ENCODE assay signal across 24 cellular contexts in the genomic region with DNA sequence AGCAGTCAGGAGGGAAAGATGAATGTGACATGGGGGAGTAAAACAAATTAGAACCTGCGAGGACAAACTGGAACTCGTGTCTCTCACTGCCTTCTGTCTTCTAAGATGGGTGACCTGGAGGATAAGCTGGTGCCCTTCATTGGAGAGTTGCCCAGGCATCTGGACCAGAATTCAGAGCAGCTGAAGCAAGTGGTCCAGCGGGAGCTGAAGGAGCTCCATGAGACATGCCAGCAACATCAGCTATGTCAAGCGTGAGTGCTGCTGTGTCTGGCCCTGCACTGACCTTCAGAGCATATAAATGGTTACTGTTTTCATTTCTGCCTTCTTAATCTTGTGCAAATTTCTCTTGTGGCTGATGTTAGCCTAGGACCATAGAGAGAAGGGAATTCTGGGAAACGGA. TPM values are rescaled to one million over a fixed set of nuclear protein-coding genes. Genes with fewer than 3 reads are reported as not detected.
"Had no signal": no experiment of that assay in that cellular context is flagged by ENCODE, and none has a peak within 500 bp of the region (broad histone marks: within the 10 kb centered on the region; RNA-seq: fewer than 3 reads in every experiment).

No MANE protein-coding gene starts in this region.

- H3K4me3 Mint-ChIP-seq: endodermal cell; natural killer cell treated with Interleukin-12 subunit alpha and Interleukin-12 subunit beta and Interleukin-15 and Interleukin-18, amount 100 ng/mL, for 72 hours; neural progenitor cell; stimulated activated effector memory CD8-positive, alpha-beta T cell treated with anti-CD3 and anti-CD28 coated beads, Interleukin-12 subunit alpha, Interleukin-12 subunit beta, amount 100 ng/mL, for 72 hours; stimulated activated naive CD8-positive, alpha-beta T cell treated with anti-CD3 and anti-CD28 coated beads, Interleukin-15, Interleukin-2, amounts not matched to agents 100 ng/mL and 50 ng/mL, for 24 hours had no signal

- H3K4me1 ChIP-seq: pancreas, upper lobe of right lung had no signal

- H3K27me3 ChIP-seq: foreskin keratinocyte, neural progenitor cell, pancreas, sigmoid colon, tibial nerve, upper lobe of right lung had no signal

- H3K27ac ChIP-seq: foreskin keratinocyte, neural progenitor cell, pancreas, sigmoid colon, skin epidermis, tibial nerve, upper lobe of right lung had no signal

- H3K9me3 Mint-ChIP-seq: endodermal cell; natural killer cell treated with Interleukin-12 subunit alpha and Interleukin-12 subunit beta and Interleukin-15 and Interleukin-18, amount 100 ng/mL, for 72 hours; neural progenitor cell; stimulated activated effector memory CD8-positive, alpha-beta T cell treated with anti-CD3 and anti-CD28 coated beads, Interleukin-12 subunit alpha, Interleukin-12 subunit beta, amount 100 ng/mL, for 72 hours; stimulated activated naive CD8-positive, alpha-beta T cell treated with anti-CD3 and anti-CD28 coated beads, Interleukin-15, Interleukin-2, amounts not matched to agents 100 ng/mL and 50 ng/mL, for 24 hours had no signal

- H3K27ac Mint-ChIP-seq: endodermal cell; natural killer cell treated with Interleukin-12 subunit alpha and Interleukin-12 subunit beta and Interleukin-15 and Interleukin-18, amount 100 ng/mL, for 72 hours; progenitor cell of endocrine pancreas; stimulated activated effector memory CD8-positive, alpha-beta T cell treated with anti-CD3 and anti-CD28 coated beads, Interleukin-12 subunit alpha, Interleukin-12 subunit beta, amount 100 ng/mL, for 72 hours; stimulated activated naive CD8-positive, alpha-beta T cell treated with anti-CD3 and anti-CD28 coated beads, Interleukin-15, Interleukin-2, amounts not matched to agents 100 ng/mL and 50 ng/mL, for 24 hours had no signal

- H3K9me3 ChIP-seq: pancreas, sigmoid colon, tibial nerve, upper lobe of right lung had no signal

- H3K36me3 ChIP-seq: neural progenitor cell, pancreas, sigmoid colon, tibial nerve, upper lobe of right lung had no signal

- DNase-seq: central memory CD4-positive, alpha-beta T cell; effector CD4-positive, alpha-beta T cell; endodermal cell; erythroblast; foreskin keratinocyte; kidney glomerular epithelial cell; mesenchymal stem cell; midbrain; occipital lobe; pancreas; sigmoid colon; stimulated activated CD4-positive, alpha-beta T cell treated with anti-CD3 and anti-CD28 coated beads, Interleukin-12 subunit alpha, Interleukin-12 subunit beta, amount 100 ng/mL, for 4 hours; stimulated activated CD4-positive, alpha-beta T cell treated with anti-CD3 and anti-CD28 coated beads, Interleukin-2, amount 100 ng/mL, for 48 hours; stimulated activated CD8-positive, alpha-beta memory T cell treated with anti-CD3 and anti-CD28 coated beads, Interleukin-4, amount 100 ng/mL, for 48 hours; upper lobe of right lung had no signal

- H3K27me3 Mint-ChIP-seq: progenitor cell of endocrine pancreas; stimulated activated naive CD8-positive, alpha-beta T cell treated with anti-CD3 and anti-CD28 coated beads, Interleukin-15, Interleukin-2, amounts not matched to agents 100 ng/mL and 50 ng/mL, for 24 hours had no signal

- H3K4me1 Mint-ChIP-seq: endodermal cell; stimulated activated effector memory CD8-positive, alpha-beta T cell treated with anti-CD3 and anti-CD28 coated beads, Interleukin-12 subunit alpha, Interleukin-12 subunit beta, amount 100 ng/mL, for 72 hours had no signal

- H3K4me3 ChIP-seq: coronary artery, lung, neural progenitor cell, pancreas, sigmoid colon, skin epidermis, tibial nerve, upper lobe of right lung had no signal

- H3K9ac ChIP-seq: neural progenitor cell had no signal

- H3K36me3 Mint-ChIP-seq: natural killer cell treated with Interleukin-12 subunit alpha and Interleukin-12 subunit beta and Interleukin-15 and Interleukin-18, amount 100 ng/mL, for 72 hours; stimulated activated effector memory CD8-positive, alpha-beta T cell treated with anti-CD3 and anti-CD28 coated beads, Interleukin-12 subunit alpha, Interleukin-12 subunit beta, amount 100 ng/mL, for 72 hours had no signal

- H3K4me2 ChIP-seq: neural progenitor cell had no signal

- H2AFZ ChIP-seq: neural progenitor cell had no signal

RNA-seq across cellular contexts. Expression of a gene that starts 23.1 kb away (rescaled TPM):
- total RNA-seq: natural killer cell treated with Interleukin-12 subunit alpha and Interleukin-12 subunit beta and Interleukin-15 and Interleukin-18, amount 100 ng/mL, for 72 hours had no signal
